In the genomic region with DNA sequence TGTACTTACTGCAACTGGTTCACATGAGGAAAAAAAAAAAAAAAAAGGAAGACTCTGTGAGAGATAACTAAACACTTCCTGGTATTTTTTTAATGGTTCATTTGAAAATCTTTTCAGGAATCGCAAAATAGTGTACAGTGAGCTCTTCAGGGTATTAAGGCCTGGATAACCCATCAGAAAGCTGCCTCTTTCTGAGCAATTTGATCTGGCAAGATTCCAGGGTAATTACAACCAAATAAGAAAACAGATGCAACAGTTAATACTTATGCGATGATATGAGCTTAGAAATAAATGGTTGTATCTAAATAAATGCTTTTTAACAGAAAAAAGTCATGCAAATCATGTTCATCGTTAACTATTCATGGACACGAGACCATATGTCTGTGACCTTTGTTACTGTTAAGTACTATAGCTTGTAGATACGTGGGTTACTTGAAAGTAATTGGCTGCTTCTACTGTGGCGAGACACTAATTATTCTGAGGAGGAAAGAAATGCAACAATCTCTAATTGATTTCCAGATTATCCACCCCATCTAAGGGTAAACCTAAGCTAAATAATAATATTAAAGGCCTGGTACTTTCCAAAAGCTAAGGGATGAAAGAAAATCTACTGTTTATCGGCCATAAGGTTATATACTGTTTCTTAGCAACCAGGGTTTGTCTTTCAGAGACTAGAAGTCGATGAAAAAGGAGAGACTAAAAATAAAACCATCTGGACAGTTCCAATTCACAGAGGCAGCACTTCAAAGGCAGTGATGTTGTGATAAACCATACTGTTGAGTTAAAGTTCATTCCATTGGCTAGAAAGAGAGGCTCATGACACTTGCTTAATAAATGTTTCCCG, we compare ENCODE assay signal across 8 cellular contexts. TPM values are rescaled to one million over a fixed set of nuclear protein-coding genes. Genes with fewer than 3 reads are reported as not detected.
DNase-seq lines count a peak whose midpoint lies in the region; ATAC-seq and TF ChIP-seq lines count a peak whose summit lies in the region.

No MANE protein-coding gene starts in this region.

- no peak for TF ChIP-seq CTCF in BE2C (IDR thresholded peaks at IDR 0.05; ENCODE audit: low read depth, low read length)

- H3K36me3 ChIP-seq in BE2C: no peaks in the 10 kb centered on the region

- ATAC-seq in activated T-cell treated with anti-CD3 and anti-CD28 coated beads, Interleukin-2, amount 50 U/mL, for 72 hours (replicated peaks in 1 of 2): no peak
- ATAC-seq in left ventricle myocardium superior (peak; percentile 52), HG03196 (IDR thresholded peaks at IDR 0.05; ENCODE audit: unreplicated experiment) (no peak)

- H3K4me1 ChIP-seq in BE2C: 0 out of 2 replicates have a peak, but pooled peaks cover 4% of the 10 kb centered on the region

- H3K27me3 ChIP-seq in BE2C: no peaks in the 10 kb centered on the region

- peaks cover 0 to 1% of the 10 kb centered on the region in 2 donors for H3K36me3 Mint-ChIP-seq in activated T-cell treated with anti-CD3 and anti-CD28 coated beads, Interleukin-2, amount 50 U/mL, for 72 hours (ENCODE audit: insufficient read depth in 2 of 2)

- DNase-seq in activated T-cell treated with anti-CD3 and anti-CD28 coated beads, Interleukin-2, amount 50 U/mL, for 72 hours: no peak
- no peak for DNase-seq in activated T-cell treated with anti-CD3 and anti-CD28 coated beads, Interleukin-2, amount 50 U/mL, for 1 hour
- DNase-seq in SW480 (ENCODE audit: low spot score) (peak; percentile 8), left ventricle myocardium superior (no peak), superior temporal gyrus (ENCODE audit: extremely low spot score) (peak; percentile 34), BE2C (no peak), NCI-H128 (lab: John Stamatoyannopoulos, UW; ENCODE audit: unreplicated experiment) (no peak)

- intact Hi-C loops in left ventricle myocardium superior (cut with micrococcal nuclease): no loop called here

- H3K4me3 Mint-ChIP-seq in activated T-cell treated with anti-CD3 and anti-CD28 coated beads, Interleukin-2, amount 50 U/mL, for 72 hours: peak overlapping the region; percentile 95 to 98

- no peaks in the 10 kb centered on the region for H3K27me3 Mint-ChIP-seq in activated T-cell treated with anti-CD3 and anti-CD28 coated beads, Interleukin-2, amount 50 U/mL, for 72 hours (ENCODE audit: low read depth)

- peaks cover 61% of the 10 kb centered on the region for H3K4me1 Mint-ChIP-seq in activated T-cell treated with anti-CD3 and anti-CD28 coated beads, Interleukin-2, amount 50 U/mL, for 72 hours (ENCODE audit: low read depth)

- no peaks in the 10 kb centered on the region for H3K9me3 ChIP-seq in BE2C

- H3K27ac Mint-ChIP-seq in activated T-cell treated with anti-CD3 and anti-CD28 coated beads, Interleukin-2, amount 50 U/mL, for 72 hours: peak overlapping the region; percentile 100

- H3K4me3 ChIP-seq in BE2C (ENCODE audit: low read depth, low read length): no peak overlapping the region

- H3K9me3 Mint-ChIP-seq in activated T-cell treated with anti-CD3 and anti-CD28 coated beads, Interleukin-2, amount 50 U/mL, for 72 hours: no peaks in the 10 kb centered on the region

RNA-seq across cellular contexts. Expression of a gene that starts 1.7 kb away (rescaled TPM):
- 10 to 100 TPM; 18.6 to 48.8 TPM for total RNA-seq in activated T-cell treated with anti-CD3 and anti-CD28 coated beads, Interleukin-2, amount 50 U/mL, for 72 hours
- total RNA-seq in left ventricle myocardium superior: 3.0 TPM
- 3.2 TPM for polyA plus RNA-seq in BE2C (2012; ENCODE audit: insufficient read depth, insufficient read length, low read depth)

RNA-seq across cellular contexts. Expression of a gene that starts 33.0 kb away (rescaled TPM):
- 10 to 100 TPM; 20.2 to 23.5 TPM for total RNA-seq in activated T-cell treated with anti-CD3 and anti-CD28 coated beads, Interleukin-2, amount 50 U/mL, for 72 hours
- 26.6 TPM for total RNA-seq in left ventricle myocardium superior
- polyA plus RNA-seq in BE2C (2012; ENCODE audit: insufficient read depth, insufficient read length, low read depth): 0.15 TPM

Comparison
In these comparisons a context has a peak if more than half of its experiments do, and no peak if none do; other contexts are left out.
1. DNase-seq: peak in SW480 (single experiment) and superior temporal gyrus (single experiment); none in activated T-cell treated with anti-CD3 and anti-CD28 coated beads, Interleukin-2, amount 50 U/mL, for 72 hours (0 of 2), activated T-cell treated with anti-CD3 and anti-CD28 coated beads, Interleukin-2, amount 50 U/mL, for 1 hour (single experiment), left ventricle myocardium superior (single experiment), BE2C (single experiment) and NCI-H128 (single experiment).